8 cellular contexts compared by ENCODE assay signal in the genomic region with DNA sequence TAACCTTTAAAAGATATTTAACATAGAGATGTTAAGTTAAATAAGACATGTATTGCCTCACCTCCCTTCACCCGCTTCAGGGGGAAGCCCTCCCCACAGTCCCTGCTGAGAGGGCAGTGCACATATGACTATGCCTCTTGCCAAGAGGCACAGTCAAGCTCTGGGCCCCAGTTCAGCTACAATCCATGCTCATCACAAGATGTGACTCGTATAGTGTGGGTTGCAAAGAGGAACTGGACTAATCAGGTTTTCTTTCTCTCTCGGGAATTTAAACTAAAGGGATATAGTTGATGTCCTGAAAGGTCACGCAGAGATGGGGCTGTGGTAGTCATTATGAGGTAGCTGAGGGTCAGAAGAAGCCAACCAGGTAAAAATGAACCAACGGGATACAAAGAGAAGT. TPM values are rescaled to one million over a fixed set of nuclear protein-coding genes. Genes with fewer than 3 reads are reported as not detected.
DNase-seq lines count a peak whose midpoint lies in the region; ATAC-seq and TF ChIP-seq lines count a peak whose summit lies in the region.

No MANE protein-coding gene starts in this region.

- H3K27ac ChIP-seq in epithelial cell of prostate: no peak overlapping the region

- ATAC-seq in GM21717 (IDR thresholded peaks at IDR 0.05; ENCODE audit: unreplicated experiment): peak; percentile 98

- TF ChIP-seq CTCF in GM13977 (IDR thresholded peaks at IDR 0.05; ENCODE audit: extremely low read depth, insufficient read depth, missing control alignments): no peak

- DNase-seq in GM13977 (ENCODE audit: low spot score): peak; percentile 36
- DNase-seq in LHCN-M2 (ENCODE audit: low read depth): peak; percentile 65
- DNase-seq in epithelial cell of prostate (ENCODE audit: low read depth, low spot score): peak; percentile 10
- peak; percentile 86 for DNase-seq in stromal cell of bone marrow (ENCODE audit: low read depth)
- DNase-seq in COLO668 (lab: John Stamatoyannopoulos, UW; ENCODE audit: unreplicated experiment): no peak
- DNase-seq in NCI-H1417 treated with DMSO at 0.1 percent for 48 hours (lab: John Stamatoyannopoulos, UW): no peak
- no peak for DNase-seq in SHP77 (lab: John Stamatoyannopoulos, UW)

- in situ Hi-C loops in GM13977 (cut with MboI; ENCODE audit: low pct_unique_long_range_greater_than_20kb, low sequenced_read_pairs, unreplicated experiment): no loop called here

RNA-seq across cellular contexts. Expression of a gene that starts 35.6 kb away (rescaled TPM):
- 2.4 and 4.5 TPM in 2 replicates for total RNA-seq in LHCN-M2 (2014; rRNA removed)
- 2.2 TPM for polyA plus RNA-seq in LHCN-M2 (2012)

Comparison
In these comparisons a context has a peak if more than half of its experiments do, and no peak if none do; other contexts are left out.
1. DNase-seq: peak in GM13977 (single experiment), LHCN-M2 (single experiment), epithelial cell of prostate (single experiment) and stromal cell of bone marrow (single experiment); none in COLO668 (single experiment), NCI-H1417 treated with DMSO at 0.1 percent for 48 hours (single experiment) and SHP77 (0 of 2).